ENCODE assay signal across 8 cellular contexts in the genomic region with DNA sequence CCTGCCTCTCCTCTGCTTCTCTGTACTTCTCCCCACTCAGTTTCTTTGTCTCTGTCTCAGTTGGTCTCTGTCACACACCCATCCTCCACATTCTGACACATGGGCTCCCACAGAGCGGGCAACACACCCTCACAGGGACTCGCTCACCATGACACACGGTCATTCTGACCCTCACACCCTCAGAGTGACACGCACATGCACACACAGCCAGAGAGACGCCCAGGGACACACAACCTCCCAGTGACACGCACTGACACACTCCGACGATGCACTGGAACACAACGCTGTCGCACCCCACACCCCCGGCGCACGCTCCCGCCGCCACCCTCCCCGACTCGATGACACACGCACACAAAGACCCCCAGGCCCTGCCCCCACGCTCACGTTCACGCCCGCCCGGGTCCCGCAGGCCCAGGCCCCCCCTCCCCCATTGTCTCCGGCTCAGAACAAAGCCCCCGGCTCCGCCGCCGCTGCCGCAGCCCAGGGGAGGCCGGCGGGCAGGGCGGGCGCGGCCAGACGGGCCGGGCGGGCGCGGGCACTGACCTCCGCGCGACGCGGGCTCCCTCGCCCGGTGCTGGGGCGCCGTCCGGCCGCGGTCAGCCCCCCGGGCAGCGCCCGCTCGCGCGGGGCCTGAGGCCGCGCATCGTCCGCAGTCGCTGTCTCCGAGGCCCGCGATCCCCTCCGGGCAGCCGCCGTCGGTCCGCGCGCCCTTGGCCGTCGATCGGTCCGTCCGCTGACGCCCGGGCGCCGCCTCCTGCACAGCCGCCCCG. TPM values are rescaled to one million over a fixed set of nuclear protein-coding genes. Genes with fewer than 3 reads are reported as not detected.
DNase-seq lines count a peak whose midpoint lies in the region; ATAC-seq, FAIRE-seq and TF ChIP-seq lines count a peak whose summit lies in the region.

No MANE protein-coding gene starts in this region.

- H3K27me3 ChIP-seq in astrocyte (ENCODE audit: insufficient read depth, low read length), result peaks cover 34% of the 10 kb centered on the region

- ATAC-seq in left lobe of liver (peak; percentile 54), HG02973 (IDR thresholded peaks at IDR 0.05; ENCODE audit: unreplicated experiment) (no peak)

- H3K27ac ChIP-seq in astrocyte (ENCODE audit: low read depth, low read length), result no peak overlapping the region

- H3K27ac Mint-ChIP-seq in astrocyte (ENCODE audit: unreplicated experiment), result no peak overlapping the region

- peak overlapping the region; percentile 91 for H2AFZ ChIP-seq in astrocyte (ENCODE audit: low read depth, low read length)

- no peak for TF ChIP-seq CTCF in astrocyte (IDR thresholded peaks at IDR 0.05; ENCODE audit: insufficient read depth, low read depth, low read length)

- no peak overlapping the region for H3K4me3 Mint-ChIP-seq in astrocyte (ENCODE audit: unreplicated experiment)

- no peaks in the 10 kb centered on the region for H3K4me1 Mint-ChIP-seq in astrocyte (ENCODE audit: low read depth, unreplicated experiment)

- peaks cover 8% of the 10 kb centered on the region for H3K27me3 Mint-ChIP-seq in astrocyte (ENCODE audit: low read depth, unreplicated experiment)

- no peaks in the 10 kb centered on the region for H3K36me3 ChIP-seq in astrocyte (ENCODE audit: insufficient read depth, low read length)

- DNase-seq in NCI-H748 (lab: John Stamatoyannopoulos, UW; ENCODE audit: unreplicated experiment) (peak; percentile 53), NCI-H748 treated with DMSO at 0.1 percent for 48 hours (lab: John Stamatoyannopoulos, UW) (no peak), astrocyte (ENCODE audit: low read depth) (no peak), left lobe of liver (ENCODE audit: low spot score) (no peak), erythroblast (lab: John Stamatoyannopoulos, UW) (no peak), G401 (ENCODE audit: low spot score) (no peak)
- DNase-seq in stimulated activated naive CD4-positive, alpha-beta T cell treated with Interleukin-2 at 50 U/mL for 16 hours (lab: John Stamatoyannopoulos, UW), result peak; percentile 36

- no peaks in the 10 kb centered on the region for H3K36me3 Mint-ChIP-seq in astrocyte (ENCODE audit: low read depth, unreplicated experiment)

- no peaks in the 10 kb centered on the region for H3K9me3 ChIP-seq in astrocyte (ENCODE audit: insufficient read depth, low read depth, low read length)

- H3K4me2 ChIP-seq in astrocyte (ENCODE audit: low read length), result peak overlapping the region; percentile 87

- H4K20me1 ChIP-seq in astrocyte (ENCODE audit: insufficient read depth, low read length), result peaks cover 16% of the 10 kb centered on the region

- H3K4me3 ChIP-seq in astrocyte (ENCODE audit: insufficient read depth, low read depth, low read length), result peak overlapping the region; percentile 53

- H3K9me3 Mint-ChIP-seq in astrocyte (ENCODE audit: unreplicated experiment), result no peaks in the 10 kb centered on the region

- H3K9ac ChIP-seq in astrocyte (ENCODE audit: low read length), result peak overlapping the region; percentile 58

- H3K4me1 ChIP-seq in astrocyte (ENCODE audit: insufficient read depth, low read length), result peaks cover 4% of the 10 kb centered on the region

- no peak for TF ChIP-seq POLR2A in erythroblast (IDR thresholded peaks at IDR 0.05; ENCODE audit: low read length)

- no peaks in the 10 kb centered on the region for H3K79me2 ChIP-seq in astrocyte (ENCODE audit: insufficient read depth, low read length)

- in situ Hi-C loops in G401 (cut with HindIII; ENCODE audit: low sequenced_read_pairs), result no loop called here

- no peak for FAIRE-seq in astrocyte (lab: Jason Lieb, UNC)

RNA-seq across cellular contexts. Expression of a gene that starts 0.4 kb away (rescaled TPM):
- 7.7 and 8.4 TPM in 2 replicates for total RNA-seq in astrocyte
- total RNA-seq in left lobe of liver, result 2.5 TPM
- total RNA-seq in G401 (2014; rRNA removed; shearing (Covaris generic)), result 0.17 and 0.25 TPM in 2 replicates

RNA-seq across cellular contexts. Expression of a gene that starts 27.9 kb away (rescaled TPM):
- total RNA-seq in astrocyte, result 89.2 and 89.9 TPM in 2 replicates
- total RNA-seq in left lobe of liver, result 13.5 TPM
- total RNA-seq in G401 (2014; rRNA removed; shearing (Covaris generic)), result 35.2 and 49.7 TPM in 2 replicates

RNA-seq across cellular contexts. Expression of a gene that starts 36.0 kb away (rescaled TPM):
- total RNA-seq in astrocyte (43.4 and 58.3 TPM in 2 replicates), left lobe of liver (62.4 TPM)
- total RNA-seq in G401 (2014; rRNA removed; shearing (Covaris generic)), result 9.8 and 26.9 TPM in 2 replicates

RNA-seq across cellular contexts. Expression of a gene that starts 43.2 kb away (rescaled TPM):
- total RNA-seq in astrocyte (111 and 113 TPM in 2 replicates), left lobe of liver (52.5 TPM)
- total RNA-seq in G401 (2014; rRNA removed; shearing (Covaris generic)), result 62.1 and 64.5 TPM in 2 replicates

RNA-seq across cellular contexts. Expression of a gene that starts 51.6 kb away (rescaled TPM):
- total RNA-seq in astrocyte, result 209 and 218 TPM in 2 replicates
- total RNA-seq in left lobe of liver, result 41.1 TPM
- total RNA-seq in G401 (2014; rRNA removed; shearing (Covaris generic)), result 112 and 149 TPM in 2 replicates

Comparison
In these comparisons a context has a peak if more than half of its experiments do, and no peak if none do; other contexts are left out.
1. DNase-seq: peak in NCI-H748 (single experiment) and stimulated activated naive CD4-positive, alpha-beta T cell treated with Interleukin-2 at 50 U/mL for 16 hours (single experiment); none in NCI-H748 treated with DMSO at 0.1 percent for 48 hours (single experiment), astrocyte (single experiment), left lobe of liver (single experiment), erythroblast (0 of 2) and G401 (single experiment).